Comparison of ENCODE assay signal across 34 cellular contexts in the genomic region with DNA sequence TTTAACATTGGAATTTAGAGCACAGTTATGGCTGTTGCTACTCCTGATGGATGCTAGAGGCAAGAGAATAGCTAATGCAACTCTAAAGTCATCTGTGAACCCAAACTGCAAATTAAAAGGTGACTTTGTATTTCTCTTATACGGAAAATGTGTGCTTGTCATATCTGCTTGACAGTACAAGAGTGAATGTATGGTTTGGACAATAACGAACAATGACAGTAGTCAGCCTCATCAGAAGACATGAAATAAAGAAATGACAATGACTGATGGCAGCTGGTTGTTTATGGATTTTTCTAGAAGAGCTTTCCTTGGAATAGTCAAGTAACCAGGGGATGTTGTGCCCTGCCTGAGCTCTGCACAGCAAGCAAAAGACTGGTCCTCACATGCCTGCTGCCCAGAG.
"Had no signal": no experiment of that assay in that cellular context is flagged by ENCODE, and none has a peak within 500 bp of the region (broad histone marks: within the 10 kb centered on the region; RNA-seq: fewer than 3 reads in every experiment).

No MANE protein-coding gene starts in this region.

- H3K4me3 ChIP-seq: MG63 had no signal

- DNase-seq: Karpas-422, Kasumi-1, MG63, MM.1S, MV-4-11, NCI-H1048, NCI-H1092, NCI-H1092 treated with DMSO at 0.1 percent for 48 hours, NCI-H1105, NCI-H1105 treated with DMSO at 0.1 percent for 48 hours, NCI-H1417, NCI-H1417 treated with DMSO at 0.1 percent for 48 hours, NCI-H1436, NCI-H1436 treated with DMSO at 0.1 percent for 48 hours, NCI-H146, NCI-H1694, NCI-H1694 treated with DMSO at 0.1 percent for 48 hours, NCI-H187, NCI-H187 treated with DMSO at 0.1 percent for 48 hours, NCI-H1930, NCI-H2029, NCI-H2029 treated with DMSO at 0.1 percent for 48 hours, NCI-H2081, NCI-H2081 treated with DMSO at 0.1 percent for 48 hours, NCI-H2107, NCI-H2171, NCI-H2171 treated with DMSO at 0.1 percent for 48 hours, NCI-H2227 treated with DMSO at 0.1 percent for 48 hours, NCI-H226, NCI-H345, NCI-H446, NCI-H446 treated with DMSO at 0.1 percent for 48 hours, NCI-H510A, NCI-H510A treated with DMSO at 0.1 percent for 48 hours had no signal

- H3K36me3 ChIP-seq: MG63 had no signal

- H3K27me3 ChIP-seq: MG63 had no signal

- H3K9me3 ChIP-seq: MG63 had no signal
